ENCODE assay signal across 9 cellular contexts in genomic region chr17:77887110-77887463, GRCh38.
DNase-seq lines count a peak whose midpoint lies in the region; ATAC-seq and TF ChIP-seq lines count a peak whose summit lies in the region.
"Had no signal": no experiment of that assay in that cellular context is flagged by ENCODE, and none has a peak within 500 bp of the region (broad histone marks: within the 10 kb centered on the region; RNA-seq: fewer than 3 reads in every experiment).

No MANE protein-coding gene starts in this region.

- H3K9ac ChIP-seq in mucosa of rectum (ENCODE audit: low read depth in 1 of 2, low read length in 2 of 2) = peak overlapping the region in 1 of 2 donors; percentile 45

- TF ChIP-seq POLR2A in tibial nerve (IDR thresholded peaks at IDR 0.05) = no peak

- CTCF ChIA-PET in activated naive CD4-positive, alpha-beta T cell treated with anti-CD3 and anti-CD28 coated beads, Interleukin-2, amount 10 ng/mL, durations not matched to agents 7 days and 5 days (lab: Charles Lee) = interaction anchor here (1.0 kb wide), 1 partner anchor 114 kb away, joined by 3 read pairs; no protein-coding TSS in a partner anchor

- no peak for TF ChIP-seq EP300 in tibial nerve (IDR thresholded peaks at IDR 0.05)

- no peak overlapping the region for H3K27ac Mint-ChIP-seq in activated naive CD4-positive, alpha-beta T cell treated with anti-CD3 and anti-CD28 coated beads, Interleukin-2, amount 10 ng/mL, durations not matched to agents 7 days and 5 days
- H3K27ac Mint-ChIP-seq in brain = peak overlapping the region; percentile 89 to 100 (median 95)

- TF ChIP-seq CTCF in brain (conservative IDR thresholded peaks at IDR 0.05) (no peak), tibial nerve (IDR thresholded peaks at IDR 0.05) (no peak), foreskin keratinocyte (conservative IDR thresholded peaks at IDR 0.05) (no peak)

- peaks cover 9 to 14% of the 10 kb centered on the region in 2 donors for H3K4me1 ChIP-seq in mucosa of rectum (ENCODE audit: control insufficient read depth in 2 of 2, insufficient read depth in 2 of 2, low read length in 2 of 2)
- H3K4me1 ChIP-seq in tibial nerve = peaks cover 0 to 38% (median 20%) of the 10 kb centered on the region in 4 donors
- H3K4me1 ChIP-seq in foreskin keratinocyte = no peaks in the 10 kb centered on the region

- DNase-seq in activated naive CD4-positive, alpha-beta T cell treated with anti-CD3 and anti-CD28 coated beads, Interleukin-2, amount 10 ng/mL, durations not matched to agents 7 days and 5 days = no peak
- DNase-seq in activated naive CD4-positive, alpha-beta T cell (lab: John Stamatoyannopoulos, UW) = no peak
- DNase-seq in tibial nerve (ENCODE audit: low spot score in 2 of 2) (no peak), activated gamma-delta T cell (lab: John Stamatoyannopoulos, UW) (no peak), foreskin keratinocyte (no peak)

- whole genome bisulfite sequencing in tibial nerve, 2 donors = 60 to 74% methylated on average over 4 of the region's 4 CpGs

- peak overlapping the region; percentile 13 to 70 for H3K27ac ChIP-seq in mucosa of rectum (ENCODE audit: low read depth in 2 of 2, low read length in 2 of 2)
- H3K27ac ChIP-seq in tibial nerve = peak overlapping the region; percentile 77 to 92 (median 81)
- no peak overlapping the region for H3K27ac ChIP-seq in foreskin keratinocyte

- H3K36me3 ChIP-seq in mucosa of rectum (ENCODE audit: control insufficient read depth in 2 of 2, insufficient read depth in 2 of 2, low read length in 2 of 2) (no peaks in the 10 kb centered on the region), tibial nerve (no peaks in the 10 kb centered on the region)
- H3K36me3 ChIP-seq: right lobe of liver had no signal

- no peaks in the 10 kb centered on the region for H3K9me3 Mint-ChIP-seq in activated naive CD4-positive, alpha-beta T cell treated with anti-CD3 and anti-CD28 coated beads, Interleukin-2, amount 10 ng/mL, durations not matched to agents 7 days and 5 days
- H3K9me3 Mint-ChIP-seq in brain = peaks cover 0 to 3% (median 0%) of the 10 kb centered on the region in 5 experiments

- no peaks in the 10 kb centered on the region for H3K9me3 ChIP-seq in mucosa of rectum (ENCODE audit: control insufficient read depth in 2 of 2, low read length in 2 of 2)
- H3K9me3 ChIP-seq in tibial nerve = no peaks in the 10 kb centered on the region
- H3K9me3 ChIP-seq: right lobe of liver had no signal

- H3K4me1 Mint-ChIP-seq in activated naive CD4-positive, alpha-beta T cell treated with anti-CD3 and anti-CD28 coated beads, Interleukin-2, amount 10 ng/mL, durations not matched to agents 7 days and 5 days = peaks cover 51% of the 10 kb centered on the region
- H3K4me1 Mint-ChIP-seq in brain = peaks cover 88% of the 10 kb centered on the region

- H3K36me3 Mint-ChIP-seq in activated naive CD4-positive, alpha-beta T cell treated with anti-CD3 and anti-CD28 coated beads, Interleukin-2, amount 10 ng/mL, durations not matched to agents 7 days and 5 days = no peaks in the 10 kb centered on the region
- H3K36me3 Mint-ChIP-seq in brain = no peaks in the 10 kb centered on the region

- peak overlapping the region; percentile 74 for H3K4me3 Mint-ChIP-seq in activated naive CD4-positive, alpha-beta T cell treated with anti-CD3 and anti-CD28 coated beads, Interleukin-2, amount 10 ng/mL, durations not matched to agents 7 days and 5 days
- H3K4me3 Mint-ChIP-seq in brain = peak overlapping the region; percentile 82 to 89 (median 82)

- peak overlapping the region; percentile 50 to 77 for H3K4me3 ChIP-seq in mucosa of rectum (ENCODE audit: low read length in 2 of 2)
- H3K4me3 ChIP-seq in tibial nerve = peak overlapping the region; percentile 39 to 63 (median 55)

- ATAC-seq in HG03095 (IDR thresholded peaks at IDR 0.05; ENCODE audit: unreplicated experiment) (no peak), foreskin keratinocyte (no peak)

- peaks cover 84% of the 10 kb centered on the region for H3K27me3 Mint-ChIP-seq in activated naive CD4-positive, alpha-beta T cell treated with anti-CD3 and anti-CD28 coated beads, Interleukin-2, amount 10 ng/mL, durations not matched to agents 7 days and 5 days
- peaks cover 10% of the 10 kb centered on the region for H3K27me3 Mint-ChIP-seq in brain

- H3K27me3 ChIP-seq in mucosa of rectum (ENCODE audit: control insufficient read depth in 2 of 2, insufficient read depth in 2 of 2, low read length in 2 of 2) (peaks cover 21 to 24% of the 10 kb centered on the region in 2 donors), tibial nerve (no peaks in the 10 kb centered on the region), foreskin keratinocyte (peaks cover 59% of the 10 kb centered on the region)
- H3K27me3 ChIP-seq: right lobe of liver had no signal
